25 cellular contexts compared by ENCODE assay signal in genomic region chrX:133741303-133741702, GRCh38.
"Had no signal": no experiment of that assay in that cellular context is flagged by ENCODE, and none has a peak within 500 bp of the region (broad histone marks: within the 10 kb centered on the region; RNA-seq: fewer than 3 reads in every experiment).

No MANE protein-coding gene starts in this region.

- ATAC-seq: activated CD8-positive, alpha-beta memory T cell treated with anti-CD3 and anti-CD28 coated beads, Interleukin-2, amount 10 ng/mL, durations not matched to agents 7 days and 5 days; activated T-helper 17 cell treated with anti-CD3 and anti-CD28 coated beads, Interleukin-2, amount 50 U/mL, for 72 hours; T-cell had no signal

- H3K27me3 ChIP-seq: esophagus muscularis mucosa, thyroid gland had no signal

- H3K9me3 ChIP-seq: esophagus muscularis mucosa, left ventricle myocardium inferior, thyroid gland had no signal

- H3K4me3 ChIP-seq: esophagus muscularis mucosa, left ventricle myocardium inferior, thyroid gland had no signal

- H3K4me1 ChIP-seq: esophagus muscularis mucosa, left ventricle myocardium inferior, thyroid gland had no signal

- H3K27ac ChIP-seq: esophagus muscularis mucosa, left ventricle myocardium inferior, thyroid gland had no signal

- DNase-seq: activated B cell treated with CpG ODN at 0.5 μM for 24 hours; activated CD4-positive, alpha-beta memory T cell treated with anti-CD3 and anti-CD28 coated beads for 36 hours; activated CD4-positive, alpha-beta T cell treated with anti-CD3 and anti-CD28 coated beads for 4 hours; activated CD8-positive, alpha-beta memory T cell treated with anti-CD3 and anti-CD28 coated beads, Interleukin-2, amount 10 ng/mL, durations not matched to agents 7 days and 5 days; activated naive CD4-positive, alpha-beta T cell treated with anti-CD3 and anti-CD28 coated beads for 36 hours; activated T-cell treated with anti-CD3 and anti-CD28 coated beads, Interleukin-2, amount 50 U/mL, for 1 hour; aorta; dermis blood vessel endothelial cell; effector memory CD4-positive, alpha-beta T cell; left ventricle myocardium inferior; mammary epithelial cell; midbrain; nephron progenitor cell; occipital lobe; posterior cingulate gyrus; retina; stimulated activated CD4-positive, alpha-beta T cell treated with anti-CD3 and anti-CD28 coated beads, Interleukin-12 subunit alpha, Interleukin-12 subunit beta, amount 100 ng/mL, for 4 hours; stimulated activated CD4-positive, alpha-beta T cell treated with anti-CD3 and anti-CD28 coated beads, Interleukin-1b, Interleukin-23, amount 100 ng/mL, for 48 hours; stimulated activated CD8-positive, alpha-beta memory T cell treated with anti-CD3 and anti-CD28 coated beads, Interleukin-4, amount 100 ng/mL, for 48 hours; stimulated activated naive CD4-positive, alpha-beta T cell; T-cell; T-helper 9 cell; thyroid gland had no signal

- H3K36me3 ChIP-seq: esophagus muscularis mucosa, left ventricle myocardium inferior, thyroid gland had no signal
